9 cellular contexts compared by ENCODE assay signal in the genomic region with DNA sequence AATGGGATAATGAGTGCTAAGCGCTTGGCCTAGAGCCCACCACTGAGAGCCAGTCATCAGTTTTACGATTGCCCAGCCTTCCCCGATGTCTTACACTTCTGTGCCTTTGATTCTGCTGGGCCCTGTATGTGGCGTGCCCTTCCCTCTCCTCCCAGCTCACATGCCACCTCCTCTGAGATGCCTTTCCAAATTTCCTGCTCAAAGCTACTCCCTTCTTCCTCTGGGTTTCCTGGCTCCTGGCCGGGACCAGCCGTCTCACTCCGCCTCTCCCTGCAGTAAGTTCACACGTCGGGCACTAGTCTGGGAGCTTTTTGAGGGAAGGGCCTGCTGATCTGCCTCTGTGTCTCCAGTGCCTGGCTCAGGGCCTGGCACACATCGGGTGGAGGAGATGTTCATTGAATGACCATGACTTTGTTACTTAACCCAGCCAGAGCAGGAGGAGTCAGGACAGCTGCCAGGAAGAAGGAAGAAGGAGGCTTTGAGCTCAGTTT.
DNase-seq lines count a peak whose midpoint lies in the region; ATAC-seq and TF ChIP-seq lines count a peak whose summit lies in the region.
"Had no signal": no experiment of that assay in that cellular context is flagged by ENCODE, and none has a peak within 500 bp of the region (broad histone marks: within the 10 kb centered on the region; RNA-seq: fewer than 3 reads in every experiment).

No MANE protein-coding gene starts in this region.

- H3K4me1 Mint-ChIP-seq in progenitor cell of endocrine pancreas (ENCODE audit: low read depth): peaks cover 27% of the 10 kb centered on the region

- H3K27ac Mint-ChIP-seq in progenitor cell of endocrine pancreas: no peak overlapping the region

- no peaks in the 10 kb centered on the region for H3K9me3 Mint-ChIP-seq in progenitor cell of endocrine pancreas (ENCODE audit: low read depth)

- no peaks in the 10 kb centered on the region for H3K27me3 Mint-ChIP-seq in progenitor cell of endocrine pancreas

- no peak for TF ChIP-seq CTCF in progenitor cell of endocrine pancreas (IDR thresholded peaks at IDR 0.05; ENCODE audit: unreplicated experiment)

- no peak overlapping the region for H3K4me3 Mint-ChIP-seq in progenitor cell of endocrine pancreas (ENCODE audit: low read depth)

- intact Hi-C loops in left ventricle myocardium superior (cut with micrococcal nuclease) (no loop called here), sciatic nerve (cut with DNase I) (no loop called here)

- DNase-seq in EH (ENCODE audit: low read depth): peak; percentile 68
- DNase-seq in astrocyte of the hippocampus (ENCODE audit: low read depth, low spot score): peak; percentile 84
- peak; percentile 67 for DNase-seq in left ventricle myocardium superior
- DNase-seq in sciatic nerve (ENCODE audit: low spot score): peak; percentile 84
- no peak for DNase-seq in MV-4-11 (lab: John Stamatoyannopoulos, UW)
- no peak for DNase-seq in progenitor cell of endocrine pancreas (ENCODE audit: low spot score, unreplicated experiment)
- DNase-seq: stimulated activated CD4-positive, alpha-beta T cell treated with anti-CD3 and anti-CD28 coated beads, Interleukin-2, amount 100 ng/mL, for 24 hours had no signal

- ATAC-seq in left ventricle myocardium superior: peak; percentile 74
- ATAC-seq in sciatic nerve: peak; percentile 79
- no peak for ATAC-seq in GM18502 (IDR thresholded peaks at IDR 0.05; ENCODE audit: poor library complexity, unreplicated experiment)
- no peak for ATAC-seq in GM18868 (IDR thresholded peaks at IDR 0.05; ENCODE audit: unreplicated experiment)

- no peaks in the 10 kb centered on the region for H3K36me3 Mint-ChIP-seq in progenitor cell of endocrine pancreas (ENCODE audit: insufficient read depth)

Comparison
In these comparisons a context has a peak if more than half of its experiments do, and no peak if none do; other contexts are left out.
1. DNase-seq: peak in EH (single experiment), astrocyte of the hippocampus (single experiment), left ventricle myocardium superior (single experiment) and sciatic nerve (single experiment); none in MV-4-11 (single experiment) and progenitor cell of endocrine pancreas (single experiment).
2. ATAC-seq: peak in left ventricle myocardium superior (single experiment) and sciatic nerve (single experiment); none in GM18502 (single experiment) and GM18868 (single experiment).